13 cellular contexts compared by ENCODE assay signal in the genomic region with DNA sequence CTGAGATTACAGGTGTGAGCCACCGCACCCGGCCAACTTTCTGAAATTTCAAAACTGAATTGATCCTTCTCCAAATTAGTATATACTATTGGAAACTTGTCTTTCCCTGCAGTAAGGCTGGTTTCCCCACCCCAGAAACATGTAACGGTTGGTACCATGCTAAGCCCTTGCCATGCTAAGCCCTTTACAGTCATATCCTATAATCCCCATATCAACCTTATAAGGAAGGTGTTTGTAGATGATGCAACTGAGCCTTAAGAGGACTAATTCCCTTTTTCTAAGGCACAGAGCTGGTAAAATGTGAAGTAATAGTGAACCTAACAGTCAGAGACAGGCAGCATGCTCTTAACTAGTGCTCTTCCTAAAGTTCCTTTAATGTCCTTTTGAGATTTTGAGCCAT.
"Had no signal": no experiment of that assay in that cellular context is flagged by ENCODE, and none has a peak within 500 bp of the region (broad histone marks: within the 10 kb centered on the region; RNA-seq: fewer than 3 reads in every experiment).

No MANE protein-coding gene starts in this region.

- DNase-seq: dermis blood vessel endothelial cell; endodermal cell; erythroblast; islet precursor cell; mammary epithelial cell; naive thymus-derived CD4-positive, alpha-beta T cell; nephron progenitor cell; right lobe of liver; stimulated activated CD4-positive, alpha-beta T cell treated with anti-CD3 and anti-CD28 coated beads, Interleukin-4, amount 100 ng/mL, for 1 hour; stimulated activated CD8-positive, alpha-beta memory T cell treated with anti-CD3 and anti-CD28 coated beads, Interleukin-4, amount 100 ng/mL, for 48 hours; stimulated activated naive CD8-positive, alpha-beta T cell treated with anti-CD3 and anti-CD28 coated beads, Interleukin-15, Interleukin-2, amounts not matched to agents 100 U/mL and 50 U/mL, for 24 hours; thyroid gland had no signal

- ATAC-seq: left lobe of liver; naive thymus-derived CD4-positive, alpha-beta T cell; right lobe of liver; stimulated activated naive CD8-positive, alpha-beta T cell treated with anti-CD3 and anti-CD28 coated beads, Interleukin-15, Interleukin-2, amounts not matched to agents 100 U/mL and 50 U/mL, for 24 hours had no signal
